Comparison of ENCODE assay signal across 8 cellular contexts in the genomic region with DNA sequence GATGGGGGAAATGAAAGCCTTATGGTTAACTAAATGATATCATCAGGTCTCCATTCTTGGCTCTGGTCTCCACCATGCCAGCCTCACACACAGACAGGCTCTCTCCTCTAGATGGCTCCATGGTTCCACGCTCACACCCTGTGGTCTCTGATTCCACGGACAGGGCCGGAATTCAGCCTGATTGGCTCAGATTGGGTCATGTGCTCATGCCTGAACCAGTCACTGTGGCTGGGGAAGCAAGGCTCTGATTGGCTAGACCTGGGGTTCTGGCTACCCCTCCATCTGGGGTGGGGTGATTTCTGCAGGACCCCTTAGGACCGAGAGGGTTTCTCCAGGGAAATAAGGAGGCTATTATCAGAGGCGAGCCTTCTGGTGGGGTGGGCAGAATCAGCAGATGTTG.
DNase-seq lines count a peak whose midpoint lies in the region; ATAC-seq, FAIRE-seq and TF ChIP-seq lines count a peak whose summit lies in the region.

No MANE protein-coding gene starts in this region.

- H3K23me2 ChIP-seq in H1 (ENCODE audit: low read depth, low read length) = no peaks in the 10 kb centered on the region

- peak; percentile 71 to 83 (median 74) for TF ChIP-seq CTCF in H1 (IDR thresholded peaks at IDR 0.05; ENCODE audit: control extremely low read depth in 1 of 3, insufficient read depth in 1 of 3, low read depth in 1 of 3, low read length in 3 of 3)

- WGBS in GM23248 (ENCODE audit: low coverage in 1 of 2, low lambda C conversion rate in 2 of 2, missing lambda C conversion rate in 2 of 2), 2 experiments = 29 to 33% methylated on average over 5 of the region's 5 CpGs
- WGBS in H1 (ENCODE audit: extremely low coverage in 1 of 2, insufficient coverage in 1 of 2, insufficient read length in 1 of 2, insufficient replicate concordance in 2 of 2, low coverage in 1 of 2, low lambda C conversion rate in 2 of 2, missing lambda C conversion rate in 1 of 2), 2 experiments = 79% methylated on average over 5 of the region's 5 CpGs; no CpG with 5 or more reads in 1 of the 2 experiments

- peak; percentile 82 for FAIRE-seq in H1 (lab: Jason Lieb, UNC)

- H3K9me3 ChIP-seq in GM23248 (ENCODE audit: low read depth) (no peaks in the 10 kb centered on the region), H1 (ENCODE audit: insufficient read depth in 2 of 2, low read depth in 1 of 2, low read length in 1 of 2) (no peaks in the 10 kb centered on the region)

- H3K4me1 ChIP-seq in GM23248 (ENCODE audit: insufficient read depth) = no peaks in the 10 kb centered on the region
- H3K4me1 ChIP-seq in H1 (replicated peaks in 1 of 4; ENCODE audit: control insufficient read depth in 3 of 4, insufficient read depth in 4 of 4, low read length in 3 of 4) = no peaks in the 10 kb centered on the region

- CTCF ChIA-PET in H1 (lab: Charles Lee; ENCODE audit: partially characterized antibody) = interaction anchor here (0.7 to 3.1 kb wide), 5 partner anchors 26 to 274 kb away, joined by 3 to 14 read pairs (median 4); no protein-coding TSS in a partner anchor

- H3K79me2 ChIP-seq in GM23248 (ENCODE audit: insufficient read depth) (no peaks in the 10 kb centered on the region), H1 (ENCODE audit: control insufficient read depth in 1 of 2, insufficient read depth in 2 of 2, low read length in 2 of 2) (no peaks in the 10 kb centered on the region)

- H2BK5ac ChIP-seq in H1 (ENCODE audit: low read depth, low read length) = no peak overlapping the region

- no peak overlapping the region for H2BK12ac ChIP-seq in H1 (ENCODE audit: low read depth, low read length)

- H4K8ac ChIP-seq in H1 (ENCODE audit: extremely low read depth, insufficient read depth, low read length) = no peak overlapping the region

- no peaks in the 10 kb centered on the region for H4K20me1 ChIP-seq in GM23248 (ENCODE audit: insufficient read depth)
- H4K20me1 ChIP-seq in H1 (replicated peaks in 1 of 2; ENCODE audit: control insufficient read depth in 1 of 2, insufficient read depth in 2 of 2, low read length in 2 of 2) = no peaks in the 10 kb centered on the region

- H3K36me3 ChIP-seq in GM23248 (ENCODE audit: low read depth) (no peaks in the 10 kb centered on the region), H1 (ENCODE audit: control insufficient read depth in 2 of 4, insufficient read depth in 4 of 4, low read length in 3 of 4) (no peaks in the 10 kb centered on the region)

- TF ChIP-seq RAD21 in H1 (IDR thresholded peaks at IDR 0.05 in 1 of 2, conservative IDR thresholded peaks at IDR 0.05 in 1 of 2; ENCODE audit: low read depth in 2 of 2, low read length in 2 of 2) = peak; percentile 94 to 97

- H3K56ac ChIP-seq in H1 (replicated peaks; ENCODE audit: insufficient read length, low read depth, low read length) = no peak overlapping the region

- H3K4me2 ChIP-seq in GM23248 (ENCODE audit: unreplicated experiment) (no peak overlapping the region), H1 (ENCODE audit: insufficient read depth in 1 of 2, low read depth in 2 of 2, low read length in 2 of 2) (no peak overlapping the region)

- POLR2A ChIA-PET in H1 (lab: Charles Lee; ENCODE audit: partially characterized antibody) = no interaction called here

- peak; percentile 51 for DNase-seq in Caki2 (ENCODE audit: low read depth)
- peak; percentile 89 for DNase-seq in GM23248
- peak; percentile 1 for DNase-seq in NCI-H748 treated with DMSO at 0.1 percent for 48 hours (lab: John Stamatoyannopoulos, UW)
- DNase-seq in H1 (ENCODE audit: low read depth in 1 of 2, low spot score in 2 of 2) = peak; percentile 43 to 69
- peak; percentile 25 for DNase-seq in midbrain (lab: John Stamatoyannopoulos, UW)
- DNase-seq in NCI-H1048 (lab: John Stamatoyannopoulos, UW) = no peak

- H2AK5ac ChIP-seq in H1 (ENCODE audit: low read depth, low read length) = no peak overlapping the region

- in situ Hi-C loops in Caki2 (cut with HindIII; ENCODE audit: low pct_unique_long_range_greater_than_20kb, low sequenced_read_pairs) (no loop called here), GM23248 (cut with MboI) (no loop called here)

- H3K4ac ChIP-seq in H1 (replicated peaks; ENCODE audit: insufficient read length, low read depth, low read length) = no peak overlapping the region

- H2BK15ac ChIP-seq in H1 (ENCODE audit: low read length) = no peak overlapping the region

- no peak overlapping the region for H3K23ac ChIP-seq in H1 (ENCODE audit: insufficient read length)

- no peak overlapping the region for H4K5ac ChIP-seq in H1 (ENCODE audit: insufficient read length, low read depth, low read length)

- no peak overlapping the region for H3K14ac ChIP-seq in H1 (ENCODE audit: insufficient read length)

- H3K9me2 ChIP-seq in GM23248 (ENCODE audit: insufficient read depth) = no peaks in the 10 kb centered on the region

- no peak overlapping the region for H3K4me3 ChIP-seq in GM23248
- no peak overlapping the region for H3K4me3 ChIP-seq in H1 (ENCODE audit: extremely low read depth in 1 of 4, insufficient read depth in 2 of 4, low read depth in 3 of 4, low read length in 4 of 4)

- H3K79me1 ChIP-seq in H1 (ENCODE audit: low read depth, low read length) = no peaks in the 10 kb centered on the region

- H2AFZ ChIP-seq in GM23248 (no peak overlapping the region), H1 (ENCODE audit: low read length) (no peak overlapping the region)

- H3K27me3 ChIP-seq in GM23248 (replicated peaks; ENCODE audit: insufficient read depth) (peaks cover 17% of the 10 kb centered on the region), H1 (replicated peaks in 1 of 4; ENCODE audit: control insufficient read depth in 3 of 4, extremely low read depth in 1 of 4, insufficient read depth in 3 of 4, low read length in 3 of 4) (peaks cover 0 to 2% (median 0%) of the 10 kb centered on the region in 4 experiments; a peak in 2 of 7 replicates)

- ATAC-seq in HG03442 (IDR thresholded peaks at IDR 0.05; ENCODE audit: unreplicated experiment) (no peak), GM18502 (IDR thresholded peaks at IDR 0.05; ENCODE audit: poor library complexity, unreplicated experiment) (no peak)

- no peak overlapping the region for H2BK120ac ChIP-seq in H1 (replicated peaks; ENCODE audit: low read depth, low read length)

- TF ChIP-seq POLR2A in H1 (IDR thresholded peaks at IDR 0.05; ENCODE audit: control extremely low read depth in 1 of 2, low read depth in 2 of 2, low read length in 2 of 2) = no peak

- no peak overlapping the region for H3K9ac ChIP-seq in GM23248
- H3K9ac ChIP-seq in H1 (replicated peaks in 1 of 4; ENCODE audit: extremely low read depth in 1 of 4, low read depth in 3 of 4, low read length in 3 of 4) = no peak overlapping the region

- no peak overlapping the region for H4K91ac ChIP-seq in H1 (replicated peaks; ENCODE audit: insufficient read length, low read length)

- no peak overlapping the region for H3K18ac ChIP-seq in H1 (ENCODE audit: extremely low read depth, low read length)

- no peak overlapping the region for H2BK20ac ChIP-seq in H1 (ENCODE audit: low read length)

- no peaks in the 10 kb centered on the region for H3F3A ChIP-seq in GM23248 (ENCODE audit: insufficient read depth)

- H3K27ac ChIP-seq in GM23248 (no peak overlapping the region), H1 (ENCODE audit: low read depth, low read length) (no peak overlapping the region)

- no peak for TF ChIP-seq EP300 in H1 (IDR thresholded peaks at IDR 0.05; ENCODE audit: borderline replicate concordance in 1 of 2, low read depth in 2 of 2, low read length in 2 of 2)

TF ChIP-seq in H1, 55 proteins besides CTCF, POLR2A, EP300 and RAD21:
- TF ChIP-seq SP1 (IDR thresholded peaks at IDR 0.05; ENCODE audit: low read depth, low read length) (0 out of 2 replicates have a peak, but pooled peaks have one; percentile 30), TAF7 (optimal IDR thresholded peaks at IDR 0.05; ENCODE audit: borderline replicate concordance, low read depth, low read length) (no peak), POLR2AphosphoS5 (IDR thresholded peaks at IDR 0.05; ENCODE audit: low read depth, low read length) (no peak), TBP (IDR thresholded peaks at IDR 0.05; ENCODE audit: low read depth, low read length) (no peak), TEAD4 (IDR thresholded peaks at IDR 0.05; ENCODE audit: low read depth, low read length) (0 out of 2 replicates have a peak, but pooled peaks have one; percentile 32), PHF8 (conservative IDR thresholded peaks at IDR 0.05; ENCODE audit: low read depth, low read length) (no peak), HDAC2 (IDR thresholded peaks at IDR 0.05; ENCODE audit: borderline replicate concordance in 1 of 2, low read depth in 2 of 2, low read length in 2 of 2) (no peak), RFX5 (IDR thresholded peaks at IDR 0.05; ENCODE audit: borderline replicate concordance, low read depth, low read length) (no peak), KDM5A (IDR thresholded peaks at IDR 0.05; ENCODE audit: low read length) (no peak), NANOG (IDR thresholded peaks at IDR 0.05; ENCODE audit: insufficient read depth, low read depth, low read length, poor library complexity, severe bottlenecking) (no peak), TAF1 (IDR thresholded peaks at IDR 0.05; ENCODE audit: low read depth, low read length) (no peak), TCF12 (IDR thresholded peaks at IDR 0.05; ENCODE audit: low read depth, low read length) (no peak), YY1 (IDR thresholded peaks at IDR 0.05; ENCODE audit: low read depth, low read length) (no peak), EGR1 (IDR thresholded peaks at IDR 0.05; ENCODE audit: borderline replicate concordance, low read depth, low read length) (no peak), ZNF274 (IDR thresholded peaks at IDR 0.05; ENCODE audit: borderline replicate concordance, extremely low read depth, low read length) (no peak), CBX5 (IDR thresholded peaks at IDR 0.05; ENCODE audit: low read depth, low read length) (no peak), POU5F1 (IDR thresholded peaks at IDR 0.05; ENCODE audit: low read depth, low read length) (no peak), SUZ12 (IDR thresholded peaks at IDR 0.05; ENCODE audit: low read length) (no peak)
- TF ChIP-seq, protein P1, sequence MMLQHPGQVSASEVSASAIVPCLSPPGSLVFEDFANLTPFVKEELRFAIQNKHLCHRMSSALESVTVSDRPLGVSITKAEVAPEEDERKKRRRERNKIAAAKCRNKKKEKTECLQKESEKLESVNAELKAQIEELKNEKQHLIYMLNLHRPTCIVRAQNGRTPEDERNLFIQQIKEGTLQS (IDR thresholded peaks at IDR 0.05; ENCODE audit: insufficient read depth, low read depth, low read length) = peak; percentile 74; the same call in 1 of the 2 replicates
- TF ChIP-seq, protein P2, sequence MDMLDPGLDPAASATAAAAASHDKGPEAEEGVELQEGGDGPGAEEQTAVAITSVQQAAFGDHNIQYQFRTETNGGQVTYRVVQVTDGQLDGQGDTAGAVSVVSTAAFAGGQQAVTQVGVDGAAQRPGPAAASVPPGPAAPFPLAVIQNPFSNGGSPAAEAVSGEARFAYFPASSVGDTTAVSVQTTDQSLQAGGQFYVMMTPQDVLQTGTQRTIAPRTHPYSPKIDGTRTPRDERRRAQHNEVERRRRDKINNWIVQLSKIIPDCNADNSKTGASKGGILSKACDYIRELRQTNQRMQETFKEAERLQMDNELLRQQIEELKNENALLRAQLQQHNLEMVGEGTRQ (IDR thresholded peaks at IDR 0.05; ENCODE audit: low read length) = peak; percentile 85
TF ChIP-seq in H1: peak in this region for 4.
